23 cellular contexts compared by ENCODE assay signal in the genomic region with DNA sequence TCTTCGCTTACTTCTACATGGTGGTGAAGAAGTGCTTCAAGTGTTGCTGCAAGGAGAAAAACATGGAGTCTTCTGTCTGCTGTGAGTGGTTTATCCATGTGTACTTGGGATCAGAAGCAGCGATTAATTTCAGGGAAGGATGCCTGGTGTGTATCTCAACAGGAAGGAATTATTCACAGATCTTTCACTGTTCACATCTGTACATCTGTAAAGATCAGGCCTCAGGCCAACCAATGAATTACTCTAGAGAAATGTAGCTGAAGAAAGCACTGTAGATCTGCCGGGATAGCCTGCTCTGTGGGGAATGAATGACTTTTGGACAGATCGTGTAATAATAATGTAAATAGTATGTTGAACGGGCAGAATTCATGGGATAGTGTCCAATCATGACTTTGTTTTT. TPM values are rescaled to one million over a fixed set of nuclear protein-coding genes. Genes with fewer than 3 reads are reported as not detected.
DNase-seq lines count a peak whose midpoint lies in the region; ATAC-seq, FAIRE-seq and TF ChIP-seq lines count a peak whose summit lies in the region.
"Had no signal": no experiment of that assay in that cellular context is flagged by ENCODE, and none has a peak within 500 bp of the region (broad histone marks: within the 10 kb centered on the region; RNA-seq: fewer than 3 reads in every experiment).

No MANE protein-coding gene starts in this region.

- no peak for ATAC-seq in T-cell (replicated peaks in 1 of 4)
- ATAC-seq: GM12878, HepG2 had no signal

- CTCF ChIA-PET in T-cell (lab: Charles Lee) = interaction anchor here in 1 of 2 donors (0.5 kb wide), 1 partner anchor 552 kb away, joined by 3 read pairs; no protein-coding TSS in a partner anchor

- H3K27ac Mint-ChIP-seq in astrocyte (ENCODE audit: unreplicated experiment) (no peak overlapping the region), T-cell (no peak overlapping the region)

- no peaks in the 10 kb centered on the region for H3K36me3 ChIP-seq in astrocyte (ENCODE audit: insufficient read depth, low read length)

- H3K27me3 Mint-ChIP-seq in astrocyte (ENCODE audit: low read depth, unreplicated experiment) = peaks cover 11% of the 10 kb centered on the region
- no peaks in the 10 kb centered on the region for H3K27me3 Mint-ChIP-seq in T-cell

- no peaks in the 10 kb centered on the region for H4K20me1 ChIP-seq in astrocyte (ENCODE audit: insufficient read depth, low read length)

- no peak for FAIRE-seq in astrocyte (lab: Jason Lieb, UNC)
- FAIRE-seq: G401.6, GM12878, GM19239, HepG2 had no signal

- no peaks in the 10 kb centered on the region for H3K79me2 ChIP-seq in astrocyte (ENCODE audit: insufficient read depth, low read length)

- no peak overlapping the region for H3K9ac ChIP-seq in astrocyte (ENCODE audit: low read length)

- H3K4me3 Mint-ChIP-seq in astrocyte (ENCODE audit: unreplicated experiment) = no peak overlapping the region
- H3K4me3 Mint-ChIP-seq in T-cell = no peak overlapping the region

- H3K9me3 ChIP-seq in astrocyte (ENCODE audit: insufficient read depth, low read depth, low read length) = no peaks in the 10 kb centered on the region

- DNase-seq in AG08395 (ENCODE audit: low spot score) (peak; percentile 22), EH (ENCODE audit: low read depth) (peak; percentile 20), astrocyte (ENCODE audit: low read depth) (peak; percentile 16), fibroblast of the aortic adventitia (ENCODE audit: low read depth) (peak; percentile 55), T-cell (no peak), amniotic stem cell (lab: John Stamatoyannopoulos, UW) (no peak)
- DNase-seq in stimulated activated CD4-positive, alpha-beta T cell treated with anti-CD3 and anti-CD28 coated beads, Interleukin-4, amount 100 ng/mL, for 1 hour = no peak
- DNase-seq: AML-193, DMS 273 treated with DMSO at 0.1 percent for 48 hours, DND-41, KG1, NCI-H1105 treated with DMSO at 0.1 percent for 48 hours, NCI-H187 treated with DMSO at 0.1 percent for 48 hours, NCI-H2227 treated with DMSO at 0.1 percent for 48 hours, NCI-H510A treated with DMSO at 0.1 percent for 48 hours, NCI-H774, SHP77 treated with DMSO at 0.1 percent for 48 hours had no signal

- POLR2A ChIA-PET in T-cell (lab: Charles Lee) = no interaction called here

- H3K36me3 Mint-ChIP-seq in astrocyte (ENCODE audit: low read depth, unreplicated experiment) (no peaks in the 10 kb centered on the region), T-cell (peaks cover 3% of the 10 kb centered on the region)

- no peaks in the 10 kb centered on the region for H3K27me3 ChIP-seq in astrocyte (ENCODE audit: insufficient read depth, low read length)

- H3K4me3 ChIP-seq in astrocyte (ENCODE audit: insufficient read depth, low read depth, low read length) (no peak overlapping the region), fibroblast of the aortic adventitia (ENCODE audit: low read depth, low read length) (no peak overlapping the region)
- H3K4me3 ChIP-seq: GM12878 had no signal

- peaks cover 3% of the 10 kb centered on the region for H3K9me3 Mint-ChIP-seq in astrocyte (ENCODE audit: unreplicated experiment)
- no peaks in the 10 kb centered on the region for H3K9me3 Mint-ChIP-seq in T-cell

- H3K4me1 Mint-ChIP-seq in astrocyte (ENCODE audit: low read depth, unreplicated experiment) (peaks cover 2% of the 10 kb centered on the region), T-cell (peaks cover 27 to 77% (median 47%) of the 10 kb centered on the region in 3 donors)

- no peak overlapping the region for H3K27ac ChIP-seq in astrocyte (ENCODE audit: low read depth, low read length)

- TF ChIP-seq CTCF in astrocyte (IDR thresholded peaks at IDR 0.05; ENCODE audit: insufficient read depth, low read depth, low read length) (no peak), fibroblast of the aortic adventitia (IDR thresholded peaks at IDR 0.05; ENCODE audit: insufficient read depth, low read length) (no peak)

- H2AFZ ChIP-seq in astrocyte (ENCODE audit: low read depth, low read length) = no peak overlapping the region

- no peaks in the 10 kb centered on the region for H3K4me1 ChIP-seq in astrocyte (ENCODE audit: insufficient read depth, low read length)

- H3K4me2 ChIP-seq in astrocyte (ENCODE audit: low read length) = no peak overlapping the region

RNA-seq across cellular contexts. Expression of a gene that starts 54.1 kb away (rescaled TPM):
- total RNA-seq in astrocyte (not detected in 2 replicates), fibroblast of the aortic adventitia (ENCODE audit: low replicate concordance) (0.36 TPM in 1 of 2 replicates, not detected in the other), T-cell (not detected)
- total RNA-seq: A673, GM12878, H4, HepG2 had no signal

Comparison
In these comparisons a context has a peak if more than half of its experiments do, and no peak if none do; other contexts are left out.
1. DNase-seq: peak in AG08395 (single experiment), EH (single experiment), astrocyte (single experiment) and fibroblast of the aortic adventitia (single experiment); none in T-cell (0 of 34), amniotic stem cell (single experiment) and stimulated activated CD4-positive, alpha-beta T cell treated with anti-CD3 and anti-CD28 coated beads, Interleukin-4, amount 100 ng/mL, for 1 hour (single experiment).